10 cellular contexts compared by ENCODE assay signal in genomic region chr1:89465201-89465600, GRCh38. TPM values are rescaled to one million over a fixed set of nuclear protein-coding genes. Genes with fewer than 3 reads are reported as not detected.
A peak's percentile ranks its signal among the peaks of the same experiment; 100 is the strongest.
DNase-seq lines count a peak whose midpoint lies in the region; ATAC-seq, FAIRE-seq and TF ChIP-seq lines count a peak whose summit lies in the region.
"Had no signal": no experiment of that assay in that cellular context is flagged by ENCODE, and none has a peak within 500 bp of the region (broad histone marks: within the 10 kb centered on the region; RNA-seq: fewer than 3 reads in every experiment).

No MANE protein-coding gene starts in this region.

- no peaks in the 10 kb centered on the region for H3K9me2 ChIP-seq in hepatocyte (replicated peaks; ENCODE audit: insufficient read depth)

- no peak for TF ChIP-seq CTCF in DND-41 (IDR thresholded peaks at IDR 0.05; ENCODE audit: borderline replicate concordance, extremely low read depth, low read length, poor library complexity, severe bottlenecking)
- no peak for TF ChIP-seq CTCF in GM12878 (IDR thresholded peaks at IDR 0.05 in 2 of 3, conservative IDR thresholded peaks at IDR 0.05 in 1 of 3; ENCODE audit: control insufficient read depth in 2 of 3, extremely low read depth in 1 of 3, insufficient read depth in 1 of 3, low read depth in 3 of 3, low read length in 3 of 3)
- no peak for TF ChIP-seq CTCF in ovary (IDR thresholded peaks at IDR 0.05)
- no peak for TF ChIP-seq CTCF in hepatocyte (IDR thresholded peaks at IDR 0.05; ENCODE audit: poor library complexity)

- no peaks in the 10 kb centered on the region for H3K79me2 ChIP-seq in DND-41 (ENCODE audit: insufficient read depth, low read length)
- H3K79me2 ChIP-seq in GM12878 (ENCODE audit: control insufficient read depth, insufficient read depth, low read length): no peaks in the 10 kb centered on the region
- no peaks in the 10 kb centered on the region for H3K79me2 ChIP-seq in hepatocyte

- RAD21 ChIA-PET in GM12878 (lab: Charles Lee; ENCODE audit: unreplicated experiment): interaction anchor here (0.6 to 1.3 kb wide), 6 partner anchors 9 to 1011 kb away, joined by 3 to 4 read pairs (median 3); no protein-coding TSS in a partner anchor

- no peak overlapping the region for H3K27ac ChIP-seq in DND-41 (ENCODE audit: low read length)
- no peak overlapping the region for H3K27ac ChIP-seq in GM12878 (ENCODE audit: control insufficient read depth, insufficient read depth)
- no peak overlapping the region for H3K27ac ChIP-seq in ovary
- H3K27ac ChIP-seq in hepatocyte: no peak overlapping the region

- CTCF ChIA-PET in GM12878 (lab: Yijun Ruan, JAX): interaction anchor here (0.6 to 1.6 kb wide), 7 partner anchors 13 to 492 kb away, joined by 3 to 5 read pairs (median 3); no protein-coding TSS in a partner anchor

- H3K27me3 ChIP-seq in DND-41 (ENCODE audit: insufficient read depth, low read length, poor library complexity) (no peaks in the 10 kb centered on the region), GM12878 (replicated peaks in 1 of 2; ENCODE audit: control insufficient read depth in 2 of 2, insufficient read depth in 2 of 2, low read length in 1 of 2) (no peaks in the 10 kb centered on the region; a peak in 2 of 4 replicates), ovary (no peaks in the 10 kb centered on the region), hepatocyte (no peaks in the 10 kb centered on the region)

- no peak overlapping the region for H3K4me2 ChIP-seq in DND-41 (ENCODE audit: insufficient read depth, low read length)
- no peak overlapping the region for H3K4me2 ChIP-seq in GM12878 (ENCODE audit: control insufficient read depth, insufficient read depth)
- no peak overlapping the region for H3K4me2 ChIP-seq in hepatocyte

- in situ Hi-C loops in GM12878 (cut with MboI): no loop called here

- BruUV-seq in GM12878 (replicated peaks; lab: Mats Ljungman, UMichigan): no TSS peak

- H3K9ac ChIP-seq in DND-41 (ENCODE audit: low read depth, low read length): no peak overlapping the region
- no peak overlapping the region for H3K9ac ChIP-seq in GM12878 (ENCODE audit: control insufficient read depth, insufficient read depth, low read length)

- TF ChIP-seq RAD21 in GM12878 (IDR thresholded peaks at IDR 0.05; ENCODE audit: insufficient read depth, low read depth, low read length): no peak

- 40% methylated on average over 1 of the region's 1 CpG for WGBS in GM12878 (ENCODE audit: insufficient coverage, insufficient replicate concordance, low lambda C conversion rate, missing lambda C conversion rate)
- 88 to 98% (median 96%) methylated on average over 1 of the region's 1 CpG for WGBS in ovary, 3 donors
- WGBS in hepatocyte (ENCODE audit: low lambda C conversion rate, missing lambda C conversion rate): 97% methylated on average over 1 of the region's 1 CpG

- H2AFZ ChIP-seq in DND-41 (ENCODE audit: low read depth, low read length): no peak overlapping the region
- no peak overlapping the region for H2AFZ ChIP-seq in GM12878 (ENCODE audit: control insufficient read depth, low read depth, low read length)
- H2AFZ ChIP-seq in hepatocyte: no peak overlapping the region

- H3K4me3 ChIP-seq in DND-41 (ENCODE audit: low read depth in 1 of 2, low read length in 2 of 2) (no peak overlapping the region), GM12878 (no peak overlapping the region), ovary (no peak overlapping the region), hepatocyte (no peak overlapping the region)

- SMC1A ChIA-PET in GM12878 (lab: Charles Lee; ENCODE audit: uncharacterized antibody, unreplicated experiment): interaction anchor here (0.6 to 1.5 kb wide), 4 partner anchors 9 to 417 kb away, joined by 3 to 6 read pairs (median 4); no protein-coding TSS in a partner anchor

- intact Hi-C loops in GM12878 (cut with micrococcal nuclease; ENCODE audit: unreplicated experiment) (no loop called here), ovary (cut with DNase I) (no loop called here)

- H3K36me3 ChIP-seq in DND-41 (ENCODE audit: insufficient read depth, low read length) (no peaks in the 10 kb centered on the region), GM12878 (ENCODE audit: control insufficient read depth in 2 of 2, insufficient read depth in 2 of 2, low read length in 1 of 2) (no peaks in the 10 kb centered on the region), ovary (no peaks in the 10 kb centered on the region), hepatocyte (replicated peaks; ENCODE audit: insufficient read depth, low read depth) (no peaks in the 10 kb centered on the region)

- DNase-seq in DND-41 (no peak), GM12878 (ENCODE audit: low read depth, low spot score) (no peak), ovary (no peak), NCI-H187 (lab: John Stamatoyannopoulos, UW) (no peak), hepatocyte (ENCODE audit: low spot score) (no peak), COR-L47 (lab: John Stamatoyannopoulos, UW) (no peak)
- DNase-seq: NCI-H2171, SW 1271 had no signal

- POLR2A ChIA-PET in GM12878 (lab: Charles Lee): no interaction called here

- TF ChIP-seq EP300 in GM12878 (IDR thresholded peaks at IDR 0.05; ENCODE audit: borderline replicate concordance in 1 of 2, control insufficient read depth in 1 of 2, low read depth in 2 of 2, low read length in 2 of 2) (no peak), ovary (IDR thresholded peaks at IDR 0.05) (no peak)

- H4K20me1 ChIP-seq in DND-41 (ENCODE audit: insufficient read depth, low read length) (no peaks in the 10 kb centered on the region), GM12878 (ENCODE audit: control insufficient read depth, insufficient read depth) (no peaks in the 10 kb centered on the region), hepatocyte (ENCODE audit: insufficient read depth, poor library complexity, severe bottlenecking) (no peaks in the 10 kb centered on the region)

- 0 out of 3 replicates have a peak, but pooled peaks have one; percentile 22 for ATAC-seq in DND-41 (ENCODE audit: insufficient read depth, low read depth)
- ATAC-seq in GM18858 (IDR thresholded peaks at IDR 0.05; ENCODE audit: unreplicated experiment): peak; percentile 73
- ATAC-seq in HG03378 (IDR thresholded peaks at IDR 0.05; ENCODE audit: unreplicated experiment): peak; percentile 77
- ATAC-seq in GM12878: peak; percentile 89

- H3K9me3 ChIP-seq in DND-41 (ENCODE audit: insufficient read depth, low read length, severe bottlenecking) (no peaks in the 10 kb centered on the region), GM12878 (replicated peaks; ENCODE audit: control insufficient read depth, insufficient read depth, low read length) (no peaks in the 10 kb centered on the region), ovary (no peaks in the 10 kb centered on the region), hepatocyte (ENCODE audit: low read depth) (no peaks in the 10 kb centered on the region)

- peaks cover 9% of the 10 kb centered on the region for H3K4me1 ChIP-seq in DND-41 (ENCODE audit: insufficient read depth, low read length)
- no peaks in the 10 kb centered on the region for H3K4me1 ChIP-seq in GM12878 (ENCODE audit: control insufficient read depth, insufficient read depth, low read length)
- no peaks in the 10 kb centered on the region for H3K4me1 ChIP-seq in ovary (ENCODE audit: insufficient read depth)
- no peaks in the 10 kb centered on the region for H3K4me1 ChIP-seq in hepatocyte (ENCODE audit: insufficient read depth)

- TF ChIP-seq POLR2A in GM12878 (IDR thresholded peaks at IDR 0.05; ENCODE audit: low read depth, low read length) (no peak), ovary (IDR thresholded peaks at IDR 0.05) (no peak)

- no peak for FAIRE-seq in GM12878 (lab: Jason Lieb, UNC)

TF ChIP-seq in GM12878, 131 proteins besides CTCF, POLR2A, EP300 and RAD21 (continues in another document):
- TF ChIP-seq, protein P1, sequence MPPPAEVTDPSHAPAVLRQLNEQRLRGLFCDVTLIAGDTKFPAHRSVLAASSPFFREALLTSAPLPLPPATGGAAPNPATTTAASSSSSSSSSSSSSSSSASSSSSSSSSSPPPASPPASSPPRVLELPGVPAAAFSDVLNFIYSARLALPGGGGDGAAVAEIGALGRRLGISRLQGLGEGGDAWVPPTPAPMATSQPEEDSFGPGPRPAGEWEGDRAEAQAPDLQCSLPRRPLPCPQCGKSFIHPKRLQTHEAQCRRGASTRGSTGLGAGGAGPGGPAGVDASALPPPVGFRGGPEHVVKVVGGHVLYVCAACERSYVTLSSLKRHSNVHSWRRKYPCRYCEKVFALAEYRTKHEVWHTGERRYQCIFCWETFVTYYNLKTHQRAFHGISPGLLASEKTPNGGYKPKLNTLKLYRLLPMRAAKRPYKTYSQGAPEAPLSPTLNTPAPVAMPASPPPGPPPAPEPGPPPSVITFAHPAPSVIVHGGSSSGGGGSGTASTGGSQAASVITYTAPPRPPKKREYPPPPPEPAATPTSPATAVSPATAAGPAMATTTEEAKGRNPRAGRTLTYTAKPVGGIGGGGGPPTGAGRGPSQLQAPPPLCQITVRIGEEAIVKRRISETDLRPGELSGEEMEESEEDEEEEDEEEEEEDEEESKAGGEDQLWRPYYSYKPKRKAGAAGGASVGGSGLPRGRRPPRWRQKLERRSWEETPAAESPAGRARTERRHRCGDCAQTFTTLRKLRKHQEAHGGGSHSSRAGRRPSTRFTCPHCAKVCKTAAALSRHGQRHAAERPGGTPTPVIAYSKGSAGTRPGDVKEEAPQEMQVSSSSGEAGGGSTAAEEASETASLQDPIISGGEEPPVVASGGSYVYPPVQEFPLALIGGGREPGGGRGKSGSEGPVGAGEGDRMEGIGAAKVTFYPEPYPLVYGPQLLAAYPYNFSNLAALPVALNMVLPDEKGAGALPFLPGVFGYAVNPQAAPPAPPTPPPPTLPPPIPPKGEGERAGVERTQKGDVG (CRISPR knock-in tag; IDR thresholded peaks at IDR 0.05): no peak

RNA-seq across cellular contexts. Expression of gene LRRC8B, which starts 59.4 kb away (rescaled TPM):
- 66.1 and 72.8 TPM in 2 replicates for total RNA-seq in GM12878 (2013; cell fraction: nucleolus; rRNA removed)
- 5.4 and 5.8 TPM in 2 replicates for total RNA-seq in GM12878 (2014; rRNA removed)
- total RNA-seq in GM12878 (2014; rRNA removed; fragmentation: Illumina TruSeq; extraction: Trizol): 5.4 and 6.2 TPM in 2 replicates
- 7.9 and 8.9 TPM in 2 replicates for total RNA-seq in GM12878 (2021)
- 1.5 TPM for polyA plus RNA-seq in GM12878 (2011; ENCODE audit: low read depth)
- 9.0 and 9.2 TPM in 2 replicates for polyA plus RNA-seq in GM12878 (2011; rRNA removed)
- 8.0 and 11.0 TPM in 2 replicates for polyA plus RNA-seq in GM12878 (2011; cell fraction: cytosol; rRNA removed)
- polyA plus RNA-seq in GM12878 (2011; cell fraction: nucleus; rRNA removed): 8.9 and 9.8 TPM in 2 replicates
- 1.6 and 1.8 TPM in 2 replicates for polyA plus RNA-seq in GM12878 (2012)
- polyA plus RNA-seq in GM12878 (2014; fragmentation: Illumina TruSeq; extraction: Trizol): 5.4 and 7.7 TPM in 2 replicates
- polyA plus RNA-seq in GM12878 (2014; fragmentation: Nextera tagmentation; extraction: Ambion mirVana): 1 to 10 TPM; 1.3 to 1.4 TPM
- polyA plus RNA-seq in GM12878 (2014; rRNA removed): 2.7 and 3.4 TPM in 2 replicates
- 1 to 10 TPM; 6.4 to 7.6 TPM for polyA plus RNA-seq in GM12878 (2016; fragmentation: Nextera tagmentation; extraction: Ambion mirVana)
- 22.8 and 23.3 TPM in 2 replicates for polyA minus RNA-seq in GM12878 (2011; rRNA and poly(A)+ RNA removed)
- 6.0 and 7.7 TPM in 2 replicates for polyA minus RNA-seq in GM12878 (2011; cell fraction: cytosol; rRNA and poly(A)+ RNA removed)
- polyA minus RNA-seq in GM12878 (2011; cell fraction: nucleus; rRNA and poly(A)+ RNA removed): 12.0 and 19.4 TPM in 2 replicates
- total RNA-seq in ovary: 1 to 10 TPM; 4.9 to 9.3 (median 6.8) TPM
- polyA plus RNA-seq in ovary: 1 to 10 TPM; 1.2 to 8.6 TPM
- 5.1 and 9.5 TPM in 2 replicates for total RNA-seq in hepatocyte
- polyA plus RNA-seq in hepatocyte: 1.7 and 4.6 TPM in 2 replicates

Comparison
In these comparisons a context has a peak if more than half of its experiments do, and no peak if none do; other contexts are left out.
1. ATAC-seq: peak in every context shown above with its lines; median percentile 89 in GM12878; 77 in HG03378; 73 in GM18858; 22 in DND-41.